In genomic region chr6:25327372-25327771, GRCh38 we compare ENCODE assay signal across 20 cellular contexts.
"Had no signal": no experiment of that assay in that cellular context is flagged by ENCODE, and none has a peak within 500 bp of the region (broad histone marks: within the 10 kb centered on the region; RNA-seq: fewer than 3 reads in every experiment).

No MANE protein-coding gene starts in this region.

- H3K9me3 ChIP-seq: breast epithelium, gastroesophageal sphincter, neutrophil, tibial nerve, uterus had no signal

- H2AFZ ChIP-seq: parathyroid adenoma had no signal

- H3K9ac ChIP-seq: parathyroid adenoma had no signal

- DNase-seq: activated CD4-positive, alpha-beta T cell treated with anti-CD3 and anti-CD28 coated beads, Interleukin-2, amount 50 U/mL, for 4 hours; activated CD4-positive, CD25-positive, alpha-beta regulatory T cell treated with anti-CD3 and anti-CD28 coated beads, Interleukin-2, amount 50 U/mL, for 72 hours; activated naive CD4-positive, alpha-beta T cell; activated naive CD8-positive, alpha-beta T cell treated with anti-CD3 and anti-CD28 coated beads, Interleukin-2, amount 10 ng/mL, durations not matched to agents 7 days and 5 days; activated T-cell treated with anti-CD3 and anti-CD28 coated beads for 4 hours; aorta; dermis blood vessel endothelial cell; effector memory CD8-positive, alpha-beta T cell; naive thymus-derived CD4-positive, alpha-beta T cell; stimulated activated CD4-positive, alpha-beta T cell treated with anti-CD3 and anti-CD28 coated beads, Interleukin-15, amount 100 ng/mL, for 24 hours; stimulated activated CD4-positive, alpha-beta T cell treated with anti-CD3 and anti-CD28 coated beads, Interleukin-4, amount 100 ng/mL, for 24 hours; stimulated activated naive CD4-positive, alpha-beta T cell; T-helper 9 cell; uterus had no signal

- H3K27ac ChIP-seq: breast epithelium, gastroesophageal sphincter, neutrophil, parathyroid adenoma, tibial nerve, uterus had no signal

- ATAC-seq: effector memory CD8-positive, alpha-beta T cell; gastroesophageal sphincter; naive thymus-derived CD4-positive, alpha-beta T cell had no signal

- H3K4me3 ChIP-seq: breast epithelium, gastroesophageal sphincter, tibial nerve, uterus had no signal

- H3K4me1 ChIP-seq: breast epithelium, parathyroid adenoma, uterus had no signal

- H3K36me3 ChIP-seq: breast epithelium, gastroesophageal sphincter, neutrophil, tibial nerve, uterus had no signal

- FAIRE-seq: islet of Langerhans had no signal

- H3K27me3 ChIP-seq: breast epithelium, gastroesophageal sphincter, tibial nerve, uterus had no signal
